Comparison of ENCODE assay signal across 7 cellular contexts in the genomic region with DNA sequence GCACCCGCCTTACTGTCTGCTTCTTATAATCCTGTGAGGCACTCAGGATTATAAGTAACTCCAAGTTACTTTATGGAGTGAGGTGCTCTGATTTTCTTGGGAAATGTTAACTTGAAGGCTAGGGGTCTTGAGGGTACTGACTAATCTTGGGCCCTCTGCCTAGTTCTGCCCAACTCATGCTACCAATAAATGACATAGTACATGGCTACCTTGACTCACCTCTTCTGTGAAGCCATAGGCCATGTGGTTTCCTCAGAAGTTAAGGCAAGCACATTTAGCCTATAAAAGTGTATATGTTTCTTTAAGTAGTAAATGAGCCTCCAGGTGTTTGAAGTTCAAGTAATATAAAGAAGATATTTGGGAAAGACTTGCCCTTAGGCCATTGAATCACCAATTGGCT.
"Had no signal": no experiment of that assay in that cellular context is flagged by ENCODE, and none has a peak within 500 bp of the region (broad histone marks: within the 10 kb centered on the region; RNA-seq: fewer than 3 reads in every experiment).

No MANE protein-coding gene starts in this region.

- ATAC-seq: HCT116, HepG2 had no signal

- H3K9me3 Mint-ChIP-seq: HFFc6 had no signal

- H3K36me3 Mint-ChIP-seq: IgD-negative memory B cell had no signal

- H3K27ac Mint-ChIP-seq: HFFc6, IgD-negative memory B cell had no signal

- H3K4me3 Mint-ChIP-seq: HFFc6, IgD-negative memory B cell had no signal

- DNase-seq: GM23248, GOT3, H7, HFFc6 had no signal
